ENCODE assay signal across 30 cellular contexts in genomic region chrX:22366166-22366702, GRCh38.
DNase-seq lines count a peak whose midpoint lies in the region; ATAC-seq and TF ChIP-seq lines count a peak whose summit lies in the region.
"Had no signal": no experiment of that assay in that cellular context is flagged by ENCODE, and none has a peak within 500 bp of the region (broad histone marks: within the 10 kb centered on the region; RNA-seq: fewer than 3 reads in every experiment).

No MANE protein-coding gene starts in this region.

- no peak for ATAC-seq in SK-N-SH treated with all-trans-retinoic acid at 6 μM for 48 hours
- ATAC-seq: activated CD8-positive, alpha-beta T cell treated with anti-CD3 and anti-CD28 coated beads for 36 hours; gastrocnemius medialis; stimulated activated memory B cell treated with anti-CD40 and anti-IgM and Interleukin-4, amounts not matched to agents 10 μg/mL and 1 μg/mL and 100 μg/mL, for 72 hours had no signal

- no peak for TF ChIP-seq POLR2A in stomach (IDR thresholded peaks at IDR 0.05)

- H3K27ac ChIP-seq in stomach, result no peak overlapping the region
- H3K27ac ChIP-seq: BLaER1 treated with 17β-estradiol and CSF1 and Interleukin-3, amounts not matched to agents 10 nM and 100 nM; colonic mucosa had no signal

- TF ChIP-seq CTCF in astrocyte of the spinal cord (IDR thresholded peaks at IDR 0.05; ENCODE audit: low read depth, low read length) (no peak), stomach (IDR thresholded peaks at IDR 0.05) (no peak)

- H3K36me3 ChIP-seq in stomach, result no peaks in the 10 kb centered on the region
- H3K36me3 ChIP-seq: BLaER1 treated with 17β-estradiol and CSF1 and Interleukin-3, amounts not matched to agents 10 nM and 100 nM; colonic mucosa; gastrocnemius medialis; HAP-1 had no signal

- H3K4me3 ChIP-seq in astrocyte of the spinal cord (ENCODE audit: low read depth, low read length) (no peak overlapping the region), stomach (no peak overlapping the region)
- H3K4me3 ChIP-seq: BLaER1 treated with 17β-estradiol and CSF1 and Interleukin-3, amounts not matched to agents 10 nM and 100 nM; colonic mucosa; gastrocnemius medialis; HAP-1 had no signal

- DNase-seq in AG20443 (ENCODE audit: low spot score), result peak; percentile 8
- DNase-seq in NCI-H2171 treated with DMSO at 0.1 percent for 48 hours (lab: John Stamatoyannopoulos, UW), result peak; percentile 8
- peak; percentile 18 for DNase-seq in astrocyte of the spinal cord (ENCODE audit: low read depth, low spot score)
- peak; percentile 64 for DNase-seq in fibroblast of peridontal ligament (ENCODE audit: extremely low read depth)
- no peak for DNase-seq in kidney tubule cell (ENCODE audit: low spot score)
- no peak for DNase-seq in stomach
- DNase-seq in SIG-M5 (lab: John Stamatoyannopoulos, UW), result no peak
- DNase-seq: ACHN; activated CD8-positive, alpha-beta memory T cell treated with anti-CD3 and anti-CD28 coated beads, Interleukin-2, amount 50 U/mL, for 48 hours; activated CD8-positive, alpha-beta T cell treated with anti-CD3 and anti-CD28 coated beads for 36 hours; activated naive CD4-positive, alpha-beta T cell treated with anti-CD3 and anti-CD28 coated beads for 36 hours; amniotic stem cell; colonic mucosa; DMS53; effector CD8-positive, alpha-beta T cell; gastrocnemius medialis; GDM1; hippocampal formation; Karpas-422; MV-4-11; NCI-H1436; NCI-H2081 treated with DMSO at 0.1 percent for 48 hours; NCI-H510A treated with DMSO at 0.1 percent for 48 hours; NK-92 treated with Interleukin-12 subunit alpha and Interleukin-12 subunit beta, amount 100 ng/mL, for 24 hours; SHP77; substantia nigra had no signal

- WGBS in stomach, 5 donors, result 75 to 100% (median 93%) methylated on average over 1 of the region's 1 CpG

- no peaks in the 10 kb centered on the region for H3K4me1 ChIP-seq in stomach
- H3K4me1 ChIP-seq: BLaER1 treated with 17β-estradiol and CSF1 and Interleukin-3, amounts not matched to agents 10 nM and 100 nM; colonic mucosa; gastrocnemius medialis; HAP-1 had no signal

- in situ Hi-C loops in astrocyte of the spinal cord (cut with HindIII; ENCODE audit: low sequenced_read_pairs), result no loop called here

- intact Hi-C loops in stomach (cut with DNase I; ENCODE audit: low total_unique reads), result no loop called here

- no peaks in the 10 kb centered on the region for H3K9me3 ChIP-seq in stomach
- H3K9me3 ChIP-seq: colonic mucosa, gastrocnemius medialis, HAP-1 had no signal

- no peaks in the 10 kb centered on the region for H3K27me3 ChIP-seq in stomach
- H3K27me3 ChIP-seq: BLaER1 treated with 17β-estradiol and CSF1 and Interleukin-3, amounts not matched to agents 10 nM and 100 nM; colonic mucosa; gastrocnemius medialis had no signal

- no peak for TF ChIP-seq EP300 in stomach (IDR thresholded peaks at IDR 0.05)

TF ChIP-seq in SK-N-SH treated with all-trans-retinoic acid at 6 μM for 48 hours, 23 proteins besides CTCF, POLR2A, EP300 and RAD21:
- no peak for TF ChIP-seq ISL1 (CRISPR knock-in tag; IDR thresholded peaks at IDR 0.05)
- no peak for TF ChIP-seq BACH2 (CRISPR knock-in tag; IDR thresholded peaks at IDR 0.05; ENCODE audit: borderline replicate concordance)
- no peak for TF ChIP-seq ZNF8 (CRISPR knock-in tag; IDR thresholded peaks at IDR 0.05)
- no peak for TF ChIP-seq CSDC2 (CRISPR knock-in tag; IDR thresholded peaks at IDR 0.05)
- TF ChIP-seq PPARA (CRISPR knock-in tag; IDR thresholded peaks at IDR 0.05; ENCODE audit: borderline replicate concordance), result no peak
- TF ChIP-seq SNAI2 (CRISPR knock-in tag; IDR thresholded peaks at IDR 0.05), result no peak
- TF ChIP-seq TCF4 (CRISPR knock-in tag; IDR thresholded peaks at IDR 0.05; ENCODE audit: borderline replicate concordance), result no peak
- TF ChIP-seq, protein P1, sequence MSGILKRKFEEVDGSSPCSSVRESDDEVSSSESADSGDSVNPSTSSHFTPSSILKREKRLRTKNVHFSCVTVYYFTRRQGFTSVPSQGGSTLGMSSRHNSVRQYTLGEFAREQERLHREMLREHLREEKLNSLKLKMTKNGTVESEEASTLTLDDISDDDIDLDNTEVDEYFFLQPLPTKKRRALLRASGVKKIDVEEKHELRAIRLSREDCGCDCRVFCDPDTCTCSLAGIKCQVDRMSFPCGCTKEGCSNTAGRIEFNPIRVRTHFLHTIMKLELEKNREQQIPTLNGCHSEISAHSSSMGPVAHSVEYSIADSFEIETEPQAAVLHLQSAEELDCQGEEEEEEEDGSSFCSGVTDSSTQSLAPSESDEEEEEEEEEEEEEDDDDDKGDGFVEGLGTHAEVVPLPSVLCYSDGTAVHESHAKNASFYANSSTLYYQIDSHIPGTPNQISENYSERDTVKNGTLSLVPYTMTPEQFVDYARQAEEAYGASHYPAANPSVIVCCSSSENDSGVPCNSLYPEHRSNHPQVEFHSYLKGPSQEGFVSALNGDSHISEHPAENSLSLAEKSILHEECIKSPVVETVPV (CRISPR knock-in tag; IDR thresholded peaks at IDR 0.05), result no peak
- TF ChIP-seq, protein P2, sequence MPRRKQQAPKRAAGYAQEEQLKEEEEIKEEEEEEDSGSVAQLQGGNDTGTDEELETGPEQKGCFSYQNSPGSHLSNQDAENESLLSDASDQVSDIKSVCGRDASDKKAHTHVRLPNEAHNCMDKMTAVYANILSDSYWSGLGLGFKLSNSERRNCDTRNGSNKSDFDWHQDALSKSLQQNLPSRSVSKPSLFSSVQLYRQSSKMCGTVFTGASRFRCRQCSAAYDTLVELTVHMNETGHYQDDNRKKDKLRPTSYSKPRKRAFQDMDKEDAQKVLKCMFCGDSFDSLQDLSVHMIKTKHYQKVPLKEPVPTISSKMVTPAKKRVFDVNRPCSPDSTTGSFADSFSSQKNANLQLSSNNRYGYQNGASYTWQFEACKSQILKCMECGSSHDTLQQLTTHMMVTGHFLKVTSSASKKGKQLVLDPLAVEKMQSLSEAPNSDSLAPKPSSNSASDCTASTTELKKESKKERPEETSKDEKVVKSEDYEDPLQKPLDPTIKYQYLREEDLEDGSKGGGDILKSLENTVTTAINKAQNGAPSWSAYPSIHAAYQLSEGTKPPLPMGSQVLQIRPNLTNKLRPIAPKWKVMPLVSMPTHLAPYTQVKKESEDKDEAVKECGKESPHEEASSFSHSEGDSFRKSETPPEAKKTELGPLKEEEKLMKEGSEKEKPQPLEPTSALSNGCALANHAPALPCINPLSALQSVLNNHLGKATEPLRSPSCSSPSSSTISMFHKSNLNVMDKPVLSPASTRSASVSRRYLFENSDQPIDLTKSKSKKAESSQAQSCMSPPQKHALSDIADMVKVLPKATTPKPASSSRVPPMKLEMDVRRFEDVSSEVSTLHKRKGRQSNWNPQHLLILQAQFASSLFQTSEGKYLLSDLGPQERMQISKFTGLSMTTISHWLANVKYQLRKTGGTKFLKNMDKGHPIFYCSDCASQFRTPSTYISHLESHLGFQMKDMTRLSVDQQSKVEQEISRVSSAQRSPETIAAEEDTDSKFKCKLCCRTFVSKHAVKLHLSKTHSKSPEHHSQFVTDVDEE (CRISPR knock-in tag; IDR thresholded peaks at IDR 0.05), result no peak
- no peak for TF ChIP-seq ZC3H10 (CRISPR knock-in tag; IDR thresholded peaks at IDR 0.05)
- TF ChIP-seq RARB (CRISPR knock-in tag; IDR thresholded peaks at IDR 0.05), result no peak
- TF ChIP-seq TOX (CRISPR knock-in tag; IDR thresholded peaks at IDR 0.05; ENCODE audit: borderline replicate concordance), result no peak
- TF ChIP-seq ZNF565 (CRISPR knock-in tag; conservative IDR thresholded peaks at IDR 0.05; ENCODE audit: low read depth), result no peak
TF ChIP-seq in SK-N-SH treated with all-trans-retinoic acid at 6 μM for 48 hours: peak in this region for 0.

Comparison
In these comparisons a context has a peak if more than half of its experiments do, and no peak if none do; other contexts are left out.
1. DNase-seq: peak in AG20443 (single experiment), NCI-H2171 treated with DMSO at 0.1 percent for 48 hours (single experiment), astrocyte of the spinal cord (single experiment) and fibroblast of peridontal ligament (single experiment); none in kidney tubule cell (single experiment), stomach (single experiment) and SIG-M5 (single experiment).